In genomic region chr16:87744750-87745514, GRCh38 we compare ENCODE assay signal across 3 cellular contexts.
TF ChIP-seq lines count a peak whose summit lies in the region.

No MANE protein-coding gene starts in this region.

TF ChIP-seq in A549, 52 proteins besides CTCF, POLR2A, EP300 and RAD21:
- TF ChIP-seq POLR2AphosphoS2 (conservative IDR thresholded peaks at IDR 0.05; ENCODE audit: low read length) (no peak), HES2 (IDR thresholded peaks at IDR 0.05) (no peak), CHD4 (IDR thresholded peaks at IDR 0.05; ENCODE audit: borderline replicate concordance) (no peak), ZSCAN20 (CRISPR knock-in tag; IDR thresholded peaks at IDR 0.05) (no peak), ZFP36 (IDR thresholded peaks at IDR 0.05; ENCODE audit: borderline replicate concordance, partially characterized antibody) (no peak)

TF ChIP-seq in GM12878, 131 proteins besides CTCF, POLR2A, EP300 and RAD21:
- TF ChIP-seq ZNF592 (IDR thresholded peaks at IDR 0.05), result no peak
- TF ChIP-seq CREB1 (IDR thresholded peaks at IDR 0.05; ENCODE audit: low read depth), result no peak
- no peak for TF ChIP-seq MTA3 (IDR thresholded peaks at IDR 0.05; ENCODE audit: borderline replicate concordance, low read length)
- no peak for TF ChIP-seq LARP7 (IDR thresholded peaks at IDR 0.05)
- TF ChIP-seq SUPT20H (IDR thresholded peaks at IDR 0.05; ENCODE audit: borderline replicate concordance, control insufficient read depth, low read depth, low read length), result no peak

TF ChIP-seq in HepG2, 621 proteins besides CTCF, POLR2A, EP300 and RAD21:
- peak; percentile 27 for TF ChIP-seq AGO2 (optimal IDR thresholded peaks at IDR 0.05; ENCODE audit: low read depth, low read length)
- TF ChIP-seq SIX4 (CRISPR knock-in tag; IDR thresholded peaks at IDR 0.05), result no peak
